ENCODE assay signal across 8 cellular contexts in the genomic region with DNA sequence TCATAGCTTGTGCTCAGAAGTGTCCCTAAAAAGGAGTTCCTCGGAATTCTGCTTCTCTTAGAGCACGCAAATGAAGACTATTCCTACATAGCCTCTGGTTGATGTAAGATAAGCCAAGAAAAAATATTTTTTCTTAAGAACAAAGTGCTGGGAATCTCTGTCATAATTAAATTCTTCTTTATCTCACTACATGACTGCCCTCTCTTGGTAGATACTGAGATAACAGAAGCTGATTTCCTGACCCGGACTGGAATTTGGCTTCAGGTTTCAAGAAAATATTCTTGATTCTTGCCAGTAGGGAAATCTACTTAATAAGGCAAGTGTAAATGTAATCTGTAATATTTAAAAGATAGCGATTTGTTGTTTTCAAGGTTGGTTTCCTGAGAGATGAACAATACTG. TPM values are rescaled to one million over a fixed set of nuclear protein-coding genes. Genes with fewer than 3 reads are reported as not detected.
A peak's percentile ranks its signal among the peaks of the same experiment; 100 is the strongest.
DNase-seq lines count a peak whose midpoint lies in the region; ATAC-seq and TF ChIP-seq lines count a peak whose summit lies in the region.

No MANE protein-coding gene starts in this region.

- peak; percentile 35 for TF ChIP-seq CTCF in AG09309 (IDR thresholded peaks at IDR 0.05; ENCODE audit: control insufficient read depth, insufficient read depth, low read depth, low read length, missing control alignments)
- TF ChIP-seq CTCF in thyroid gland (IDR thresholded peaks at IDR 0.05), result peak in 5 of 6 experiments; percentile 23 to 59 (median 50)

- peak; percentile 2 for DNase-seq in AG09309 (ENCODE audit: low read depth)
- peak; percentile 60 for DNase-seq in GM23248
- DNase-seq in SK-N-DZ (ENCODE audit: low spot score), result peak; percentile 65
- DNase-seq in glomerular visceral epithelial cell (ENCODE audit: extremely low spot score), result peak; percentile 8
- DNase-seq in thyroid gland, result no peak
- DNase-seq in T1000 (lab: John Stamatoyannopoulos, UW), result no peak

- WGBS in GM23248 (ENCODE audit: low coverage in 1 of 2, low lambda C conversion rate in 2 of 2, missing lambda C conversion rate in 2 of 2), 2 experiments, result 3% methylated on average over 4 of the region's 4 CpGs
- WGBS in thyroid gland, 2 donors, result 4 to 9% methylated on average over 4 of the region's 4 CpGs

- intact Hi-C loops in thyroid gland (cut with DNase I), result no loop called here

- no peak overlapping the region for H3K9ac ChIP-seq in GM23248

- H3K9me3 ChIP-seq in GM23248 (ENCODE audit: low read depth) (no peaks in the 10 kb centered on the region), thyroid gland (no peaks in the 10 kb centered on the region)

- H3K79me2 ChIP-seq in GM23248 (ENCODE audit: insufficient read depth), result no peaks in the 10 kb centered on the region

- H4K20me1 ChIP-seq in GM23248 (ENCODE audit: insufficient read depth), result no peaks in the 10 kb centered on the region

- no peaks in the 10 kb centered on the region for H3K9me2 ChIP-seq in GM23248 (ENCODE audit: insufficient read depth)

- H3K36me3 ChIP-seq in GM23248 (ENCODE audit: low read depth) (no peaks in the 10 kb centered on the region), thyroid gland (no peaks in the 10 kb centered on the region)

- H3F3A ChIP-seq in GM23248 (ENCODE audit: insufficient read depth), result no peaks in the 10 kb centered on the region

- in situ Hi-C loops in GM23248 (cut with MboI), result loop anchor here (10.0 kb wide), 1 partner anchor 1067 kb away; no protein-coding TSS in a partner anchor

- no peak for ATAC-seq in HG03565 (IDR thresholded peaks at IDR 0.05; ENCODE audit: unreplicated experiment)
- no peak for ATAC-seq in GM18870 (IDR thresholded peaks at IDR 0.05; ENCODE audit: unreplicated experiment)

- H3K27ac ChIP-seq in GM23248, result no peak overlapping the region
- no peak overlapping the region for H3K27ac ChIP-seq in thyroid gland

- H3K4me3 ChIP-seq in AG09309 (ENCODE audit: control insufficient read depth, low read depth, low read length), result no peak overlapping the region
- H3K4me3 ChIP-seq in GM23248, result no peak overlapping the region
- no peak overlapping the region for H3K4me3 ChIP-seq in thyroid gland (replicated peaks in 1 of 3)

- no peak overlapping the region; the same call in 1 of the 2 replicates for H2AFZ ChIP-seq in GM23248

- H3K4me1 ChIP-seq in GM23248 (ENCODE audit: insufficient read depth) (no peaks in the 10 kb centered on the region), thyroid gland (no peaks in the 10 kb centered on the region)

- no peak for TF ChIP-seq POLR2A in thyroid gland (IDR thresholded peaks at IDR 0.05)

- no peak overlapping the region for H3K4me2 ChIP-seq in GM23248 (ENCODE audit: unreplicated experiment)

- H3K27me3 ChIP-seq in GM23248 (replicated peaks; ENCODE audit: insufficient read depth), result no peaks in the 10 kb centered on the region
- H3K27me3 ChIP-seq in thyroid gland, result no peaks in the 10 kb centered on the region

RNA-seq across cellular contexts. Expression of gene SETMAR, which starts 31.3 kb away (rescaled TPM):
- 6.1 and 12.5 TPM in 2 replicates for total RNA-seq in GM23248 (2014; rRNA removed; shearing (Covaris generic))
- 7.0 and 7.2 TPM in 2 replicates for polyA plus RNA-seq in GM23248 (2016; fragmentation: Nextera tagmentation; extraction: Ambion mirVana)
- 46.6 and 54.0 TPM in 2 replicates for polyA plus RNA-seq in SK-N-DZ (2014; cell fraction: cytosol; rRNA removed)
- 31.1 and 43.5 TPM in 2 replicates for polyA plus RNA-seq in SK-N-DZ (2014; cell fraction: nucleus; rRNA removed)
- total RNA-seq in thyroid gland, result 10 to 100 TPM; 33.4 to 36.7 (median 36.2) TPM

Comparison
In these comparisons a context has a peak if more than half of its experiments do, and no peak if none do; other contexts are left out.
1. DNase-seq: peak in AG09309 (single experiment), GM23248 (single experiment), SK-N-DZ (single experiment) and glomerular visceral epithelial cell (single experiment); none in thyroid gland (0 of 2) and T1000 (single experiment).